20 cellular contexts compared by ENCODE assay signal in genomic region chr18:68722807-68723206, GRCh38.
DNase-seq lines count a peak whose midpoint lies in the region; ATAC-seq and TF ChIP-seq lines count a peak whose summit lies in the region.
"Had no signal": no experiment of that assay in that cellular context is flagged by ENCODE, and none has a peak within 500 bp of the region (broad histone marks: within the 10 kb centered on the region; RNA-seq: fewer than 3 reads in every experiment).

No MANE protein-coding gene starts in this region.

- TF ChIP-seq CTCF in KMS-11 (conservative IDR thresholded peaks at IDR 0.05; ENCODE audit: low read depth, low read length) (no peak), coronary artery (IDR thresholded peaks at IDR 0.05) (no peak)

- H3K27ac Mint-ChIP-seq in stimulated activated naive B cell treated with anti-CD40 and anti-IgM and Interleukin-4, amounts not matched to agents 10 μg/mL and 1 μg/mL and 100 μg/mL, for 72 hours = no peak overlapping the region

- no peak overlapping the region for H3K27ac ChIP-seq in KMS-11
- peak overlapping the region; percentile 83 to 84 for H3K27ac ChIP-seq in coronary artery
- H3K27ac ChIP-seq: cardiac muscle cell, parathyroid adenoma had no signal

- peaks cover 7 to 8% of the 10 kb centered on the region in 2 donors for H3K9me3 Mint-ChIP-seq in stimulated activated naive B cell treated with anti-CD40 and anti-IgM and Interleukin-4, amounts not matched to agents 10 μg/mL and 1 μg/mL and 100 μg/mL, for 72 hours
- H3K9me3 Mint-ChIP-seq: activated T-cell treated with anti-CD3 and anti-CD28 coated beads, Interleukin-2, amount 50 U/mL, for 4 hours; stimulated activated effector memory CD8-positive, alpha-beta T cell treated with anti-CD3 and anti-CD28 coated beads, Interleukin-12 subunit alpha, Interleukin-12 subunit beta, amount 100 ng/mL, for 72 hours had no signal

- H3K4me3 ChIP-seq in KMS-11 (IDR thresholded peaks at IDR 0.05; ENCODE audit: insufficient read depth, low read depth, low read length) = no peak overlapping the region
- H3K4me3 ChIP-seq in coronary artery = peak overlapping the region; percentile 67
- H3K4me3 ChIP-seq: cardiac muscle cell had no signal

- H4K20me1 ChIP-seq in KMS-11 (ENCODE audit: insufficient read depth) = no peaks in the 10 kb centered on the region

- H3K79me2 ChIP-seq in KMS-11 (ENCODE audit: insufficient read depth, low read depth) = no peaks in the 10 kb centered on the region
- H3K79me2 ChIP-seq: parathyroid adenoma had no signal

- peaks cover 19% of the 10 kb centered on the region for H3K4me1 ChIP-seq in KMS-11 (ENCODE audit: low read depth, poor library complexity, severe bottlenecking)
- H3K4me1 ChIP-seq: parathyroid adenoma had no signal

- H3K27me3 Mint-ChIP-seq in stimulated activated naive B cell treated with anti-CD40 and anti-IgM and Interleukin-4, amounts not matched to agents 10 μg/mL and 1 μg/mL and 100 μg/mL, for 72 hours = no peaks in the 10 kb centered on the region
- H3K27me3 Mint-ChIP-seq: CD4-positive, CD25-positive, alpha-beta regulatory T cell had no signal

- H3K9ac ChIP-seq in KMS-11 = no peak overlapping the region
- H3K9ac ChIP-seq: parathyroid adenoma had no signal

- peak; percentile 58 to 63 for ATAC-seq in stimulated activated naive B cell treated with anti-CD40 and anti-IgM and Interleukin-4, amounts not matched to agents 10 μg/mL and 1 μg/mL and 100 μg/mL, for 72 hours (replicated peaks)
- ATAC-seq in HG02938 (IDR thresholded peaks at IDR 0.05; ENCODE audit: unreplicated experiment) = no peak
- ATAC-seq: stimulated activated effector memory CD8-positive, alpha-beta T cell treated with anti-CD3 and anti-CD28 coated beads, Interleukin-12 subunit alpha, Interleukin-12 subunit beta, amount 100 ng/mL, for 72 hours had no signal

- H3K36me3 Mint-ChIP-seq in stimulated activated naive B cell treated with anti-CD40 and anti-IgM and Interleukin-4, amounts not matched to agents 10 μg/mL and 1 μg/mL and 100 μg/mL, for 72 hours = peaks cover 4 to 19% of the 10 kb centered on the region in 2 donors
- H3K36me3 Mint-ChIP-seq: stimulated activated effector memory CD8-positive, alpha-beta T cell treated with anti-CD3 and anti-CD28 coated beads, Interleukin-12 subunit alpha, Interleukin-12 subunit beta, amount 100 ng/mL, for 72 hours had no signal

- H3K4me2 ChIP-seq in KMS-11 = peak overlapping the region; percentile 81; the same call in 1 of the 2 replicates

- peak; percentile 10 for DNase-seq in SIG-M5 treated with dmso at 0.1 percent for 504 hours (lab: John Stamatoyannopoulos, UW; ENCODE audit: unreplicated experiment)
- no peak for DNase-seq in SIG-M5 (lab: John Stamatoyannopoulos, UW)
- DNase-seq in coronary artery (ENCODE audit: low spot score) = no peak
- DNase-seq in stimulated activated naive B cell treated with anti-CD40 and anti-IgM and Interleukin-4, amounts not matched to agents 10 μg/mL and 1 μg/mL and 100 μg/mL, for 72 hours = no peak
- no peak for DNase-seq in stimulated activated CD4-positive, alpha-beta T cell treated with anti-CD3 and anti-CD28 coated beads, Interleukin-2, amount 100 ng/mL, for 24 hours
- no peak for DNase-seq in medulla oblongata (ENCODE audit: extremely low spot score)
- DNase-seq: 8988T; activated CD4-positive, alpha-beta T cell treated with anti-CD3 and anti-CD28 coated beads, Interleukin-2, amount 50 U/mL, for 1 hour; activated T-cell treated with anti-CD3 and anti-CD28 coated beads, Interleukin-2, amount 50 U/mL, for 4 hours; CD4-positive, CD25-positive, alpha-beta regulatory T cell; effector CD8-positive, alpha-beta T cell; hypothalamus; kidney glomerular epithelial cell; MG63; NCI-H1930 had no signal

- H3K4me3 Mint-ChIP-seq in stimulated activated naive B cell treated with anti-CD40 and anti-IgM and Interleukin-4, amounts not matched to agents 10 μg/mL and 1 μg/mL and 100 μg/mL, for 72 hours = no peak overlapping the region

- no peaks in the 10 kb centered on the region for H3K36me3 ChIP-seq in KMS-11 (ENCODE audit: insufficient read depth)
- H3K36me3 ChIP-seq: cardiac muscle cell, MG63 had no signal

- no peaks in the 10 kb centered on the region for H3K27me3 ChIP-seq in KMS-11 (ENCODE audit: insufficient read depth, low read depth)
- H3K27me3 ChIP-seq: cardiac muscle cell, MG63 had no signal

- no peak overlapping the region for H2AFZ ChIP-seq in KMS-11 (ENCODE audit: low read depth)
- H2AFZ ChIP-seq: parathyroid adenoma had no signal

- H3K4me1 Mint-ChIP-seq in stimulated activated naive B cell treated with anti-CD40 and anti-IgM and Interleukin-4, amounts not matched to agents 10 μg/mL and 1 μg/mL and 100 μg/mL, for 72 hours = peaks cover 15 to 26% of the 10 kb centered on the region in 2 donors
